ENCODE assay signal across 20 cellular contexts in the genomic region with DNA sequence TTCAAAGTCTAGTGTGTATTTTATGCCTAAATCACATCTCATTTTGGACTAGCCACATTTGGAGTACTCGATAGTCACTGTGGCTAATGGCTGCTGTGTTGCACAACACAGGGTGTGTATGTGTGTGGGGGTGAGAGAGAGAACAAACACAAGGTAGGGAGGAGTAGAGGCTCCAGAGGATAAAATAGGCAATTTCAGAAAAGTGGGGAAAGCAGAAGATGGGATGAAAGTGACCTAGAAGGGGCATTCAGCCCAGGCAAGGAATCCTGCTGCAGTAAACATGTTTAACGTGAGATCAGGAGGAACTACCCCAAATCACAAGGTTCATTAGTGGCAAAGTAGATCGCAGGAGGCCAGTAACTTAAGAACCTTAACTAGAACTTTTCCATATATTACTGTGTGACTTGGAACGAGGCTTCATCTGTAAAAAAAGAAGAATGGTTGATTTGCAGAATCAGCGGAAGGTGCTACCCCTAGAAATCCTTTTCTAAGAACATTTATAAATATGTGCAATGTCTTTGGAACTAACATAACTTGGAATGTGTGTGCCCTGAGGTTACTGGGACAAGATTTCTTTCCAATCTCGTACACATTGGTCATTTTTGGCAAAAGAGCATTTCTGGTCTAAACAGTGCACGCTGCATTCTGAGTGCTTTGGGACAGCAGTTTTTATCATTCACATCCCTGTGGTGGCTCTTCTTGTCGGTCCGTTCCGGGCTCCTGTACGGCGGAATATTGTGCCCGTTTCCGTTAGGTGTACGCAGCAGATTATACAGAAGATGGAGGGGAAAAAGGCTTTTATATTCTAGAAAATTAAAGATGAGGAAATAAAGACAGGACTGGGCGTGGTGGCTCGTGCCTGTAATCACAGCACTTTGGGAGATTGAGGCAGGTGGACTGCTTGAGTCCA. TPM values are rescaled to one million over a fixed set of nuclear protein-coding genes. Genes with fewer than 3 reads are reported as not detected.
DNase-seq lines count a peak whose midpoint lies in the region; ATAC-seq and TF ChIP-seq lines count a peak whose summit lies in the region.
"Had no signal": no experiment of that assay in that cellular context is flagged by ENCODE, and none has a peak within 500 bp of the region (broad histone marks: within the 10 kb centered on the region; RNA-seq: fewer than 3 reads in every experiment).

No MANE protein-coding gene starts in this region.

- peaks cover 81% of the 10 kb centered on the region for H3K4me1 ChIP-seq in Loucy (ENCODE audit: insufficient read depth, low read length, poor library complexity, severe bottlenecking)
- peaks cover 5% of the 10 kb centered on the region for H3K4me1 ChIP-seq in colonic mucosa
- H3K4me1 ChIP-seq in neutrophil (ENCODE audit: control insufficient read depth in 1 of 2, insufficient read depth in 1 of 2, low read depth in 1 of 2, low read length in 1 of 2) = peaks cover 87 to 92% of the 10 kb centered on the region in 2 experiments

- peak overlapping the region; percentile 84 for H3K4me2 ChIP-seq in Loucy (ENCODE audit: low read depth, low read length, poor library complexity, severe bottlenecking)

- H4K20me1 ChIP-seq in Loucy (ENCODE audit: insufficient read depth, low read length, poor library complexity, severe bottlenecking) = no peaks in the 10 kb centered on the region

- TF ChIP-seq CTCF in Loucy (conservative IDR thresholded peaks at IDR 0.05; ENCODE audit: low read length) = no peak
- no peak for TF ChIP-seq CTCF in colonic mucosa (IDR thresholded peaks at IDR 0.05)
- TF ChIP-seq CTCF in neutrophil (IDR thresholded peaks at IDR 0.05) = no peak

- peak; percentile 50 for DNase-seq in activated CD8-positive, alpha-beta memory T cell treated with anti-CD3 and anti-CD28 coated beads for 24 hours
- DNase-seq in activated CD8-positive, alpha-beta memory T cell treated with anti-CD3 and anti-CD28 coated beads, Interleukin-2, amount 50 U/mL, for 48 hours = no peak
- no peak for DNase-seq in colonic mucosa
- DNase-seq in NCI-H128 (lab: John Stamatoyannopoulos, UW; ENCODE audit: unreplicated experiment) = no peak
- DNase-seq: activated gamma-delta T cell treated with Interleukin-2 at 50 U/mL for 16 hours, cortex of kidney, DMS53, left ventricle myocardium inferior, NCI-H1930, NCI-H446 treated with DMSO at 0.1 percent for 48 hours, psoas muscle, T-cell, trophoblast cell had no signal

- H2AFZ ChIP-seq in Loucy (ENCODE audit: low read length) = no peak overlapping the region

- no peak overlapping the region for H3K9ac ChIP-seq in Loucy (ENCODE audit: low read depth, low read length, poor library complexity, severe bottlenecking)
- H3K9ac ChIP-seq in colonic mucosa (ENCODE audit: low read depth in 2 of 2, low read length in 2 of 2) = no peak overlapping the region

- H3K79me2 ChIP-seq in Loucy (ENCODE audit: insufficient read depth, low read length) = peaks cover 73% of the 10 kb centered on the region

- H3K4me3 ChIP-seq in Loucy (ENCODE audit: low read length, poor library complexity, severe bottlenecking) = peak overlapping the region; percentile 12
- no peak overlapping the region for H3K4me3 ChIP-seq in colonic mucosa
- H3K4me3 ChIP-seq in neutrophil (ENCODE audit: low read depth in 1 of 2, low read length in 1 of 2) = peak overlapping the region; percentile 4 to 70
- H3K4me3 ChIP-seq: gastroesophageal sphincter had no signal

- no peaks in the 10 kb centered on the region for H3K9me2 ChIP-seq in Loucy (replicated peaks; ENCODE audit: low read depth, low read length)

- H3K27me3 ChIP-seq in Loucy (ENCODE audit: insufficient read depth, low read length, poor library complexity, severe bottlenecking) = no peaks in the 10 kb centered on the region
- no peaks in the 10 kb centered on the region for H3K27me3 ChIP-seq in colonic mucosa
- no peaks in the 10 kb centered on the region for H3K27me3 ChIP-seq in neutrophil

- H3K27ac ChIP-seq in colonic mucosa (peak overlapping the region; percentile 1), neutrophil (peak overlapping the region; percentile 91)
- H3K27ac ChIP-seq: 22Rv1, gastroesophageal sphincter had no signal

- intact Hi-C loops in colonic mucosa (cut with DNase I) = no loop called here

- ATAC-seq in HG03097 (IDR thresholded peaks at IDR 0.05; ENCODE audit: low FRiP score, unreplicated experiment) (no peak), GM21717 (IDR thresholded peaks at IDR 0.05; ENCODE audit: unreplicated experiment) (no peak)
- ATAC-seq: gastroesophageal sphincter, psoas muscle, Right ventricle myocardium inferior, T-cell had no signal

- H3K9me3 ChIP-seq in Loucy (ENCODE audit: insufficient read depth, low read depth, low read length) = no peaks in the 10 kb centered on the region
- no peaks in the 10 kb centered on the region for H3K9me3 ChIP-seq in colonic mucosa
- no peaks in the 10 kb centered on the region for H3K9me3 ChIP-seq in neutrophil
- H3K9me3 ChIP-seq: left ventricle myocardium inferior, psoas muscle had no signal

- H3K36me3 ChIP-seq in Loucy (ENCODE audit: insufficient read depth, low read length) (no peaks in the 10 kb centered on the region), colonic mucosa (no peaks in the 10 kb centered on the region), neutrophil (no peaks in the 10 kb centered on the region)
- H3K36me3 ChIP-seq: gastroesophageal sphincter, left ventricle myocardium inferior had no signal

- no peaks in the 10 kb centered on the region for H3F3A ChIP-seq in Loucy (ENCODE audit: low read depth)

RNA-seq across cellular contexts. Expression of a gene that starts 2.6 kb away (rescaled TPM):
- 10 to 100 TPM; 20.5 to 24.5 TPM for total RNA-seq in colonic mucosa
